In the genomic region with DNA sequence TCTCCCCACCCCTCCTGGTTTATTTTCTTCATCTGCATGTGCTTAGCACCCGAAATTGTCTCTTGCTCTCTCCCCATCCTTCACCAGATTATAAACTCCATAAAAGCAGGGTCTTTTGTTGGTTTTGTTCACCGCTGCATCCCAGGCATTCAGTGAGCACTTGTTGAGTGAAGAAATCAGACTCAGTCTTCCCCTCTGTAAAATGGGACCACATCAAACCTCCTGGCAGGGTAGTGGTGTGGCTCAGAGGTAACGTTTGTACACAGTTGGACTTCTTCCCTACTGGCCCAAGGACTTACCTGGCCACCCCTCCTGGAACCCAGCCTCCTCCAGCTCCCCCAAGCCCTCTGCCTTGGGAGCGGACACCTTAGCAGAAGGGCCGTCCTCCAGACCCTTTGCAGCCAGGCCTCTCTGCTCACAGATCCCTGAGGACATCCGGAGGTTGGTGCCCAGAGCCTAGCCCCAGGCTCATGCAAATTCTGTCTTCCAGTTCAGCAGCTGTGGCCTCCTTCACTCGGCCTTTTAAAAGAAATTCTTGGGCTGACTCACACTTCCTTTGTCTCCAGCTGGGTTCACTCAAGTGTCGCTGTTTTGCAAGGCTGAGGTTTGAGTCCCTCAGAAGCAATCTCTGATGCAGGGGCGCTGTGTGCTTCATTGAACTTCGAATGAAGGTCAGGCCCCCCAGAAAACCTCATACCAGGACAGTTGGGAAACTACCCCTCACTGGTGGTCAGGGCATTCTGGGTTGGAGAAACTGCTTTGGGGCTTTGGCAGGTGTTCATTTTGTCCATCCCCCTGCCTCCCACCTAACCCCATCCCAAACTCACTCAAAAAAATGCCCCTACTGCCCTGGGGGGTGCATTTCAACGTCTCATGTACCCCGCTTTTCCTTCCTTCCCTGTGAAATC, we compare ENCODE assay signal across 8 cellular contexts. TPM values are rescaled to one million over a fixed set of nuclear protein-coding genes. Genes with fewer than 3 reads are reported as not detected.
A peak's percentile ranks its signal among the peaks of the same experiment; 100 is the strongest.
DNase-seq lines count a peak whose midpoint lies in the region; ATAC-seq and TF ChIP-seq lines count a peak whose summit lies in the region.

No MANE protein-coding gene starts in this region.

- H3K27ac Mint-ChIP-seq in IgD-negative memory B cell, result peak overlapping the region; percentile 85 to 99 (median 97)
- peak overlapping the region; percentile 94 for H3K27ac Mint-ChIP-seq in activated B cell treated with CpG ODN at 0.5 μM for 24 hours
- H3K27ac Mint-ChIP-seq in stimulated activated naive CD8-positive, alpha-beta T cell treated with anti-CD3 and anti-CD28 coated beads, Interleukin-15, amount 100 ng/mL, for 72 hours, result peak overlapping the region; percentile 92 to 95

- H3K23ac ChIP-seq in mesendoderm (ENCODE audit: low read length), result no peak overlapping the region

- H3K4me3 ChIP-seq in GM06990 (replicated peaks; ENCODE audit: low read depth, low read length) (peak overlapping the region; percentile 53), mesendoderm (ENCODE audit: low read length) (no peak overlapping the region)

- TF ChIP-seq CTCF in GM06990 (IDR thresholded peaks at IDR 0.05; ENCODE audit: insufficient read depth, low read length, poor library complexity, severe bottlenecking), result no peak
- TF ChIP-seq CTCF in activated B cell treated with CpG ODN at 0.5 μM for 24 hours (IDR thresholded peaks at IDR 0.05), result no peak

- POLR2A ChIA-PET in activated B cell treated with CpG ODN at 0.5 μM for 24 hours (lab: Charles Lee), result interaction anchor here (0.6 to 9.0 kb wide), 18 partner anchors 18 to 432 kb away, joined by 3 to 157 read pairs (median 8); a partner anchor contains a TSS

- DNase-seq in GM06990 (ENCODE audit: extremely low read depth, insufficient read length), result peak; percentile 83
- peak; percentile 66 for DNase-seq in activated B cell treated with CpG ODN at 0.5 μM for 24 hours
- peak; percentile 86 for DNase-seq in dermis blood vessel endothelial cell
- peak; percentile 99 for DNase-seq in mesendoderm
- peak; percentile 56 to 67 for DNase-seq in stimulated activated naive CD8-positive, alpha-beta T cell treated with anti-CD3 and anti-CD28 coated beads, Interleukin-15, amount 100 ng/mL, for 72 hours
- no peak for DNase-seq in D341Med (ENCODE audit: low spot score)

- H3K27me3 Mint-ChIP-seq in IgD-negative memory B cell (peaks cover 3% of the 10 kb centered on the region), activated B cell treated with CpG ODN at 0.5 μM for 24 hours (no peaks in the 10 kb centered on the region)
- no peaks in the 10 kb centered on the region for H3K27me3 Mint-ChIP-seq in stimulated activated naive CD8-positive, alpha-beta T cell treated with anti-CD3 and anti-CD28 coated beads, Interleukin-15, amount 100 ng/mL, for 72 hours

- H3K4me2 ChIP-seq in mesendoderm (ENCODE audit: low read length), result peak overlapping the region; percentile 52

- H3K27ac ChIP-seq in mesendoderm (ENCODE audit: low read depth, low read length), result peak overlapping the region; percentile 98

- H2BK120ac ChIP-seq in mesendoderm (ENCODE audit: low read depth, low read length), result peak overlapping the region; percentile 95

- no peak overlapping the region for H4K5ac ChIP-seq in mesendoderm (ENCODE audit: low read length)

- H3K36me3 ChIP-seq in GM06990 (ENCODE audit: control insufficient read depth, insufficient read depth, low read length) (no peaks in the 10 kb centered on the region), mesendoderm (ENCODE audit: control insufficient read depth, insufficient read depth, low read length) (no peaks in the 10 kb centered on the region)

- H3K18ac ChIP-seq in mesendoderm (ENCODE audit: low read length), result peak overlapping the region; percentile 89

- peak overlapping the region; percentile 80 for H2BK15ac ChIP-seq in mesendoderm (replicated peaks; ENCODE audit: low read depth)

- no peaks in the 10 kb centered on the region for H3K79me1 ChIP-seq in mesendoderm (ENCODE audit: low read length)

- no CpG with 5 or more reads among the region's 12 CpGs for WGBS in mesendoderm (ENCODE audit: extremely low coverage, insufficient coverage, low lambda C conversion rate)

- CTCF ChIA-PET in activated B cell treated with CpG ODN at 0.5 μM for 24 hours (lab: Charles Lee), result interaction anchor here (0.9 to 6.4 kb wide), 5 partner anchors 17 to 72 kb away, joined by 3 to 49 read pairs (median 20); a partner anchor contains a TSS

- H4K8ac ChIP-seq in mesendoderm (ENCODE audit: low read depth, low read length), result peak overlapping the region; percentile 29

- H3K27me3 ChIP-seq in GM06990 (replicated peaks; ENCODE audit: control insufficient read depth, insufficient read depth, low read length) (no peaks in the 10 kb centered on the region), mesendoderm (ENCODE audit: insufficient read depth, low read length, poor library complexity) (no peaks in the 10 kb centered on the region)

- H3K79me2 ChIP-seq in mesendoderm (ENCODE audit: control insufficient read depth, insufficient read depth, low read length), result no peaks in the 10 kb centered on the region

- H3K9ac ChIP-seq in mesendoderm (ENCODE audit: low read length), result peak overlapping the region; percentile 64

- H3K4me1 Mint-ChIP-seq in IgD-negative memory B cell (peaks cover 42 to 52% (median 51%) of the 10 kb centered on the region in 3 donors), activated B cell treated with CpG ODN at 0.5 μM for 24 hours (peaks cover 72% of the 10 kb centered on the region)
- H3K4me1 Mint-ChIP-seq in stimulated activated naive CD8-positive, alpha-beta T cell treated with anti-CD3 and anti-CD28 coated beads, Interleukin-15, amount 100 ng/mL, for 72 hours, result peaks cover 78% of the 10 kb centered on the region

- peak overlapping the region; percentile 91 for H2BK5ac ChIP-seq in mesendoderm (ENCODE audit: low read length)

- H3K4ac ChIP-seq in mesendoderm (ENCODE audit: low read depth, low read length), result peak overlapping the region; percentile 91

- peaks cover 0 to 1% (median 0%) of the 10 kb centered on the region in 3 donors for H3K9me3 Mint-ChIP-seq in IgD-negative memory B cell
- H3K9me3 Mint-ChIP-seq in activated B cell treated with CpG ODN at 0.5 μM for 24 hours, result no peaks in the 10 kb centered on the region
- peaks cover 0 to 7% of the 10 kb centered on the region in 2 donors for H3K9me3 Mint-ChIP-seq in stimulated activated naive CD8-positive, alpha-beta T cell treated with anti-CD3 and anti-CD28 coated beads, Interleukin-15, amount 100 ng/mL, for 72 hours

- intact Hi-C loops in activated B cell treated with CpG ODN at 0.5 μM for 24 hours (cut with micrococcal nuclease), result loop anchor here (1.0 kb wide), 7 partner anchors 17 to 363 kb away; a partner anchor contains a TSS

- peak overlapping the region; percentile 85 for H2AK5ac ChIP-seq in mesendoderm (ENCODE audit: low read length)

- H3K36me3 Mint-ChIP-seq in IgD-negative memory B cell (peaks cover 4% of the 10 kb centered on the region), activated B cell treated with CpG ODN at 0.5 μM for 24 hours (ENCODE audit: low read depth) (no peaks in the 10 kb centered on the region)

- peak; percentile 74 for ATAC-seq in GM21723 (IDR thresholded peaks at IDR 0.05; ENCODE audit: unreplicated experiment)
- peak; percentile 65 for ATAC-seq in activated B cell treated with CpG ODN at 0.5 μM for 24 hours (ENCODE audit: low read depth)
- peak; percentile 82 for ATAC-seq in stimulated activated naive CD8-positive, alpha-beta T cell treated with anti-CD3 and anti-CD28 coated beads, Interleukin-15, amount 100 ng/mL, for 72 hours

- H3K4me1 ChIP-seq in mesendoderm (ENCODE audit: control insufficient read depth, low read depth, low read length), result peaks cover 2% of the 10 kb centered on the region

- peak overlapping the region; percentile 86 for H3K56ac ChIP-seq in mesendoderm (ENCODE audit: low read length)

- H3K4me3 Mint-ChIP-seq in IgD-negative memory B cell (peak overlapping the region; percentile 70 to 92 (median 79)), activated B cell treated with CpG ODN at 0.5 μM for 24 hours (peak overlapping the region; percentile 80)
- peak overlapping the region; percentile 76 to 88 for H3K4me3 Mint-ChIP-seq in stimulated activated naive CD8-positive, alpha-beta T cell treated with anti-CD3 and anti-CD28 coated beads, Interleukin-15, amount 100 ng/mL, for 72 hours

RNA-seq across cellular contexts. Expression of a gene that starts 16.8 kb away (rescaled TPM):
- 13.8 TPM for polyA plus RNA-seq in IgD-negative memory B cell
- total RNA-seq in activated B cell treated with CpG ODN at 0.5 μM for 24 hours (8.1 TPM in 2 replicates), dermis blood vessel endothelial cell (5.1 and 8.1 TPM in 2 replicates)
- polyA plus RNA-seq in mesendoderm (2013, experiment 1 of 2), result 57.3 TPM
- polyA plus RNA-seq in mesendoderm (2013, experiment 2 of 2), result 58.1 TPM

RNA-seq across cellular contexts. Expression of a gene that starts 47.3 kb away (rescaled TPM):
- not detected for polyA plus RNA-seq in IgD-negative memory B cell
- total RNA-seq in activated B cell treated with CpG ODN at 0.5 μM for 24 hours, result not detected in 2 replicates
- not detected in 2 replicates for total RNA-seq in dermis blood vessel endothelial cell
- polyA plus RNA-seq in mesendoderm (2013, experiment 1 of 2), result 1.9 TPM
- polyA plus RNA-seq in mesendoderm (2013, experiment 2 of 2), result 2.6 TPM

RNA-seq across cellular contexts. Expression of a gene that starts 52.1 kb away (rescaled TPM):
- not detected for polyA plus RNA-seq in IgD-negative memory B cell
- not detected in 2 replicates for total RNA-seq in activated B cell treated with CpG ODN at 0.5 μM for 24 hours
- not detected in 2 replicates for total RNA-seq in dermis blood vessel endothelial cell
- polyA plus RNA-seq in mesendoderm (2013, experiment 1 of 2), result not detected
- not detected for polyA plus RNA-seq in mesendoderm (2013, experiment 2 of 2)

RNA-seq across cellular contexts. Expression of a gene that starts 55.0 kb away (rescaled TPM):
- not detected for polyA plus RNA-seq in IgD-negative memory B cell
- total RNA-seq in activated B cell treated with CpG ODN at 0.5 μM for 24 hours, result not detected in 2 replicates
- total RNA-seq in dermis blood vessel endothelial cell, result not detected in 2 replicates
- not detected for polyA plus RNA-seq in mesendoderm (2013, experiment 1 of 2)
- polyA plus RNA-seq in mesendoderm (2013, experiment 2 of 2), result not detected

RNA-seq across cellular contexts. Expression of a gene that starts 59.3 kb away (rescaled TPM):
- not detected for polyA plus RNA-seq in IgD-negative memory B cell
- total RNA-seq in activated B cell treated with CpG ODN at 0.5 μM for 24 hours, result not detected in 2 replicates
- not detected in 2 replicates for total RNA-seq in dermis blood vessel endothelial cell
- not detected for polyA plus RNA-seq in mesendoderm (2013, experiment 1 of 2)
- polyA plus RNA-seq in mesendoderm (2013, experiment 2 of 2), result not detected
